9 cellular contexts compared by ENCODE assay signal in the genomic region with DNA sequence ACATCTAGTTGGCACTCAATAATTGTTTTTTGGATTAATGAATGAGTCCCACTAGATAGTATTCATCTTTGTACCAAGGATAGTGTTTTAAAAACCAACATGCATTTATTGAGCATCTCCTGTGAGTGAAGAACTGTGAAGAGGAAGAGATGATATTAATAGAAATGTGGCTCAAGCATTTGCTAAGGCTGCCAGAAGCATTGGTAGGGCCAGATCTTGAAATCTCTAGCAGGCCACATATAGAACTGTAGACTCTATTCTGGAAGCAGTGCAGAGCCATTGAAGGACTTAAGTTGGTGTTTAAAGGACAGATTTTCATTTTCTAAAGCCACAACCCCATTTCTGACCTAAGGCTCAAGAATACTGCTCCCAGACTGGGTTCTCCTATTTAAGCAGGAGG.
"Had no signal": no experiment of that assay in that cellular context is flagged by ENCODE, and none has a peak within 500 bp of the region (broad histone marks: within the 10 kb centered on the region; RNA-seq: fewer than 3 reads in every experiment).

No MANE protein-coding gene starts in this region.

- H2AFZ ChIP-seq: GM23248, GM23338 had no signal

- H3K4me2 ChIP-seq: GM23338 had no signal

- H3K27ac ChIP-seq: GM23248 had no signal

- H3K4me1 ChIP-seq: HAP-1 had no signal

- ATAC-seq: GM23338, HCT116 had no signal

- H3K9me3 ChIP-seq: HAP-1 had no signal

- H3K36me3 ChIP-seq: HAP-1 had no signal

- DNase-seq: GM23248, GOT3, H7, H9, HCEC 1CT, HFFc6 had no signal

- H3K9ac ChIP-seq: GM23248 had no signal

- H3K4me3 ChIP-seq: GM23248, GM23338, HAP-1 had no signal
